ENCODE assay signal across 13 cellular contexts in genomic region chr3:14565791-14566588, GRCh38. TPM values are rescaled to one million over a fixed set of nuclear protein-coding genes. Genes with fewer than 3 reads are reported as not detected.
DNase-seq lines count a peak whose midpoint lies in the region; ATAC-seq and TF ChIP-seq lines count a peak whose summit lies in the region.
"Had no signal": no experiment of that assay in that cellular context is flagged by ENCODE, and none has a peak within 500 bp of the region (broad histone marks: within the 10 kb centered on the region; RNA-seq: fewer than 3 reads in every experiment).

No MANE protein-coding gene starts in this region.

- 43 to 79% (median 63%) methylated on average over 12 to 13 of the region's 13 CpGs for WGBS in stomach, 5 donors

- in situ Hi-C loops in SK-MEL-5 (cut with HindIII; ENCODE audit: low pct_unique_long_range_greater_than_20kb, low sequenced_read_pairs), result no loop called here

- no peaks in the 10 kb centered on the region for H3K9me3 Mint-ChIP-seq in activated CD8-positive, alpha-beta memory T cell treated with anti-CD3 and anti-CD28 coated beads, Interleukin-2, amount 10 ng/mL, durations not matched to agents 7 days and 5 days (ENCODE audit: low read depth)
- no peaks in the 10 kb centered on the region for H3K9me3 Mint-ChIP-seq in activated T-helper 1 cell treated with anti-CD3 and anti-CD28 coated beads, Interleukin-12 subunit alpha, Interleukin-12 subunit beta, Interleukin-2, Interleukin-4 antibody, amounts not matched to agents 30 ng/mL and 10 ng/mL and 1 ng/mL, durations not matched to agents 14 hours and 24 hours and 36 hours
- H3K9me3 Mint-ChIP-seq in activated T-helper 17 cell treated with anti-CD3 and anti-CD28 coated beads, Interleukin-2, amount 50 U/mL, for 72 hours, result no peaks in the 10 kb centered on the region

- no peaks in the 10 kb centered on the region for H3K9me3 ChIP-seq in stomach
- H3K9me3 ChIP-seq: tibial artery had no signal

- TF ChIP-seq EP300 in stomach (IDR thresholded peaks at IDR 0.05), result no peak

- no peaks in the 10 kb centered on the region for H3K36me3 ChIP-seq in stomach
- H3K36me3 ChIP-seq: tibial artery had no signal

- no peak overlapping the region for H3K27ac Mint-ChIP-seq in activated CD8-positive, alpha-beta memory T cell treated with anti-CD3 and anti-CD28 coated beads, Interleukin-2, amount 10 ng/mL, durations not matched to agents 7 days and 5 days
- H3K27ac Mint-ChIP-seq in activated T-helper 1 cell treated with anti-CD3 and anti-CD28 coated beads, Interleukin-12 subunit alpha, Interleukin-12 subunit beta, Interleukin-2, Interleukin-4 antibody, amounts not matched to agents 30 ng/mL and 10 ng/mL and 1 ng/mL, durations not matched to agents 14 hours and 24 hours and 36 hours, result no peak overlapping the region
- no peak overlapping the region for H3K27ac Mint-ChIP-seq in activated T-helper 17 cell treated with anti-CD3 and anti-CD28 coated beads, Interleukin-2, amount 50 U/mL, for 72 hours

- no peak overlapping the region for H3K4me3 Mint-ChIP-seq in activated CD8-positive, alpha-beta memory T cell treated with anti-CD3 and anti-CD28 coated beads, Interleukin-2, amount 10 ng/mL, durations not matched to agents 7 days and 5 days
- no peak overlapping the region for H3K4me3 Mint-ChIP-seq in activated T-helper 1 cell treated with anti-CD3 and anti-CD28 coated beads, Interleukin-12 subunit alpha, Interleukin-12 subunit beta, Interleukin-2, Interleukin-4 antibody, amounts not matched to agents 30 ng/mL and 10 ng/mL and 1 ng/mL, durations not matched to agents 14 hours and 24 hours and 36 hours
- no peak overlapping the region for H3K4me3 Mint-ChIP-seq in activated T-helper 17 cell treated with anti-CD3 and anti-CD28 coated beads, Interleukin-2, amount 50 U/mL, for 72 hours

- TF ChIP-seq CTCF in fibroblast of pulmonary artery (IDR thresholded peaks at IDR 0.05; ENCODE audit: low read length, missing control alignments) (no peak), stomach (IDR thresholded peaks at IDR 0.05) (no peak)

- H3K27ac ChIP-seq in stomach, result no peak overlapping the region
- H3K27ac ChIP-seq: 22Rv1, tibial artery had no signal

- peaks cover 21% of the 10 kb centered on the region for H3K27me3 Mint-ChIP-seq in activated CD8-positive, alpha-beta memory T cell treated with anti-CD3 and anti-CD28 coated beads, Interleukin-2, amount 10 ng/mL, durations not matched to agents 7 days and 5 days
- H3K27me3 Mint-ChIP-seq in activated T-helper 1 cell treated with anti-CD3 and anti-CD28 coated beads, Interleukin-12 subunit alpha, Interleukin-12 subunit beta, Interleukin-2, Interleukin-4 antibody, amounts not matched to agents 30 ng/mL and 10 ng/mL and 1 ng/mL, durations not matched to agents 14 hours and 24 hours and 36 hours (ENCODE audit: insufficient read depth), result no peaks in the 10 kb centered on the region
- H3K27me3 Mint-ChIP-seq in activated T-helper 17 cell treated with anti-CD3 and anti-CD28 coated beads, Interleukin-2, amount 50 U/mL, for 72 hours, result peaks cover 12% of the 10 kb centered on the region

- peaks cover 0 to 20% (median 0%) of the 10 kb centered on the region in 4 donors for H3K4me1 ChIP-seq in stomach
- H3K4me1 ChIP-seq: tibial artery had no signal

- H3K36me3 Mint-ChIP-seq in activated CD8-positive, alpha-beta memory T cell treated with anti-CD3 and anti-CD28 coated beads, Interleukin-2, amount 10 ng/mL, durations not matched to agents 7 days and 5 days, result no peaks in the 10 kb centered on the region
- no peaks in the 10 kb centered on the region for H3K36me3 Mint-ChIP-seq in activated T-helper 1 cell treated with anti-CD3 and anti-CD28 coated beads, Interleukin-12 subunit alpha, Interleukin-12 subunit beta, Interleukin-2, Interleukin-4 antibody, amounts not matched to agents 30 ng/mL and 10 ng/mL and 1 ng/mL, durations not matched to agents 14 hours and 24 hours and 36 hours (ENCODE audit: low read depth)
- H3K36me3 Mint-ChIP-seq in activated T-helper 17 cell treated with anti-CD3 and anti-CD28 coated beads, Interleukin-2, amount 50 U/mL, for 72 hours (ENCODE audit: low read depth), result no peaks in the 10 kb centered on the region

- peaks cover 27% of the 10 kb centered on the region for H3K4me1 Mint-ChIP-seq in activated CD8-positive, alpha-beta memory T cell treated with anti-CD3 and anti-CD28 coated beads, Interleukin-2, amount 10 ng/mL, durations not matched to agents 7 days and 5 days
- H3K4me1 Mint-ChIP-seq in activated T-helper 1 cell treated with anti-CD3 and anti-CD28 coated beads, Interleukin-12 subunit alpha, Interleukin-12 subunit beta, Interleukin-2, Interleukin-4 antibody, amounts not matched to agents 30 ng/mL and 10 ng/mL and 1 ng/mL, durations not matched to agents 14 hours and 24 hours and 36 hours (ENCODE audit: low read depth), result peaks cover 25% of the 10 kb centered on the region
- H3K4me1 Mint-ChIP-seq in activated T-helper 17 cell treated with anti-CD3 and anti-CD28 coated beads, Interleukin-2, amount 50 U/mL, for 72 hours, result no peaks in the 10 kb centered on the region

- no peak for TF ChIP-seq POLR2A in stomach (IDR thresholded peaks at IDR 0.05)
- no peak for TF ChIP-seq POLR2A in erythroblast (IDR thresholded peaks at IDR 0.05; ENCODE audit: low read length)

- CTCF ChIA-PET in activated CD8-positive, alpha-beta memory T cell treated with anti-CD3 and anti-CD28 coated beads, Interleukin-2, amount 10 ng/mL, durations not matched to agents 7 days and 5 days (lab: Charles Lee), result interaction anchor here (0.8 kb wide), 1 partner anchor 304 kb away, joined by 3 read pairs; no protein-coding TSS in a partner anchor

- H3K27me3 ChIP-seq in stomach, result peaks cover 0 to 19% (median 3%) of the 10 kb centered on the region in 3 donors

- no peak overlapping the region for H3K4me3 ChIP-seq in fibroblast of pulmonary artery (replicated peaks; ENCODE audit: low read depth, low read length)
- no peak overlapping the region for H3K4me3 ChIP-seq in stomach
- H3K4me3 ChIP-seq: tibial artery had no signal

- peak; percentile 48 for DNase-seq in activated CD8-positive, alpha-beta memory T cell treated with anti-CD3 and anti-CD28 coated beads, Interleukin-2, amount 10 ng/mL, durations not matched to agents 7 days and 5 days
- DNase-seq in activated CD8-positive, alpha-beta memory T cell treated with anti-CD3 and anti-CD28 coated beads, Interleukin-2, amount 50 U/mL, for 48 hours, result no peak
- DNase-seq in SK-MEL-5 (ENCODE audit: low read depth, low spot score) (peak; percentile 16), fibroblast of pulmonary artery (ENCODE audit: low read depth) (peak; percentile 32), stomach (peak; percentile 35), erythroblast (lab: John Stamatoyannopoulos, UW) (no peak)
- no peak for DNase-seq in activated T-helper 1 cell treated with anti-CD3 and anti-CD28 coated beads, Interleukin-12 subunit alpha, Interleukin-12 subunit beta, Interleukin-2, Interleukin-4 antibody, amounts not matched to agents 30 ng/mL and 10 ng/mL and 1 ng/mL, durations not matched to agents 14 hours and 24 hours and 36 hours (ENCODE audit: low spot score)
- DNase-seq: central memory CD4-positive, alpha-beta T cell; DMS153; NCI-H524 treated with DMSO at 0.1 percent for 48 hours; tibial artery had no signal

- peak; percentile 41 for ATAC-seq in activated CD8-positive, alpha-beta memory T cell treated with anti-CD3 and anti-CD28 coated beads, Interleukin-2, amount 10 ng/mL, durations not matched to agents 7 days and 5 days
- ATAC-seq in activated T-helper 17 cell treated with anti-CD3 and anti-CD28 coated beads, Interleukin-2, amount 50 U/mL, for 72 hours (replicated peaks), result no peak

- intact Hi-C loops in stomach (cut with DNase I; ENCODE audit: low total_unique reads), result no loop called here
- intact Hi-C loops in activated T-helper 1 cell treated with anti-CD3 and anti-CD28 coated beads, Interleukin-12 subunit alpha, Interleukin-12 subunit beta, Interleukin-2, Interleukin-4 antibody, amounts not matched to agents 30 ng/mL and 10 ng/mL and 1 ng/mL, durations not matched to agents 14 hours and 24 hours and 36 hours (cut with micrococcal nuclease), result no loop called here

RNA-seq across cellular contexts. Expression of gene GRIP2, which starts 25.8 kb away (rescaled TPM):
- not detected for total RNA-seq in activated CD8-positive, alpha-beta memory T cell treated with anti-CD3 and anti-CD28 coated beads, Interleukin-2, amount 10 ng/mL, durations not matched to agents 7 days and 5 days
- 0.18 and 0.27 TPM in 2 replicates for total RNA-seq in SK-MEL-5 (2014; rRNA removed; shearing (Covaris generic))
- 0.21 and 0.39 TPM in 2 replicates for polyA plus RNA-seq in SK-MEL-5 (2015; cell fraction: cytosol; rRNA removed)
- 1.0 and 1.6 TPM in 2 replicates for polyA plus RNA-seq in SK-MEL-5 (2015; cell fraction: nucleus; rRNA removed)
- 10 to 100 TPM in 1 of 5 donors, 1 to 10 TPM in 3, under 1 TPM in 1; 0.58 to 33.8 (median 5.0) TPM for total RNA-seq in stomach
- polyA plus RNA-seq in stomach, result 1 to 10 TPM; 1.5 to 2.9 (median 2.7) TPM
- not detected in 2 replicates for total RNA-seq in activated T-helper 1 cell treated with anti-CD3 and anti-CD28 coated beads, Interleukin-12 subunit alpha, Interleukin-12 subunit beta, Interleukin-2, Interleukin-4 antibody, amounts not matched to agents 30 ng/mL and 10 ng/mL and 1 ng/mL, durations not matched to agents 14 hours and 24 hours and 36 hours
- under 1 TPM in 1 of 2 donors, not detected in 1; 0.21 TPM for total RNA-seq in activated T-helper 17 cell treated with anti-CD3 and anti-CD28 coated beads, Interleukin-2, amount 50 U/mL, for 72 hours

Comparison
In these comparisons a context has a peak if more than half of its experiments do, and no peak if none do; other contexts are left out.
1. DNase-seq: peak in activated CD8-positive, alpha-beta memory T cell treated with anti-CD3 and anti-CD28 coated beads, Interleukin-2, amount 10 ng/mL, durations not matched to agents 7 days and 5 days (single experiment), SK-MEL-5 (single experiment), fibroblast of pulmonary artery (single experiment) and stomach (single experiment); none in activated CD8-positive, alpha-beta memory T cell treated with anti-CD3 and anti-CD28 coated beads, Interleukin-2, amount 50 U/mL, for 48 hours (single experiment), erythroblast (0 of 2) and activated T-helper 1 cell treated with anti-CD3 and anti-CD28 coated beads, Interleukin-12 subunit alpha, Interleukin-12 subunit beta, Interleukin-2, Interleukin-4 antibody, amounts not matched to agents 30 ng/mL and 10 ng/mL and 1 ng/mL, durations not matched to agents 14 hours and 24 hours and 36 hours (single experiment).